In the genomic region with DNA sequence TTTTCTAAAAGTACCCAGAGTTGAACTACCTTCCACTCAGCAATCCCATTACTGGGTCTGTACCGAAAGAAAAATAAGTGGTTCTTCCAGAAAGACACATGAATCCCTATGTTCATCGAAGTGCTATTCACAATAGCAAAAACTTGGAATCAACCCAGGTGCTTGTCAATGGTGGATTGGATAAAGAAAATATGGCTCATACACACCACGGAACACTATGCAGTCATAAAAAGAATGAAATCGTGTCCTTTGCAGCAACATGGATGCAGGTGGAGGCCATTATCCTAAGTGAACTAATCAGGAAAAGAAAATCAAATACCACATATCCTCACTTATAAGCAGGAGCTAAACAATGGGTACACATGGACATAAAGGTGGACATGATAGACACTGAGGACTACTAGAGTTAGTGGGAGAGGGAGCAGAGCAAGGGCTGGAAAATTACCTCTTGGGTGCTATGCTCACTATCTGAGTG, we compare ENCODE assay signal across 8 cellular contexts. TPM values are rescaled to one million over a fixed set of nuclear protein-coding genes. Genes with fewer than 3 reads are reported as not detected.
DNase-seq lines count a peak whose midpoint lies in the region; ATAC-seq and TF ChIP-seq lines count a peak whose summit lies in the region.

No MANE protein-coding gene starts in this region.

- no peaks in the 10 kb centered on the region for H3K9me3 Mint-ChIP-seq in T-cell
- no peaks in the 10 kb centered on the region for H3K9me3 Mint-ChIP-seq in stimulated activated effector memory CD8-positive, alpha-beta T cell treated with anti-CD3 and anti-CD28 coated beads, Interleukin-12 subunit alpha, Interleukin-12 subunit beta, amount 100 ng/mL, for 72 hours

- CTCF ChIA-PET in T-cell (lab: Charles Lee): interaction anchor here in 1 of 2 donors (1.2 kb wide), 1 partner anchor 10 kb away, joined by 3 read pairs; no protein-coding TSS in a partner anchor

- TF ChIP-seq EP300 in gastroesophageal sphincter (IDR thresholded peaks at IDR 0.05): no peak

- no peaks in the 10 kb centered on the region for H3K36me3 Mint-ChIP-seq in T-cell
- H3K36me3 Mint-ChIP-seq in stimulated activated effector memory CD8-positive, alpha-beta T cell treated with anti-CD3 and anti-CD28 coated beads, Interleukin-12 subunit alpha, Interleukin-12 subunit beta, amount 100 ng/mL, for 72 hours: no peaks in the 10 kb centered on the region

- TF ChIP-seq CTCF in gastroesophageal sphincter (IDR thresholded peaks at IDR 0.05): no peak

- peak overlapping the region; percentile 87 to 95 (median 90) for H3K27ac ChIP-seq in gastroesophageal sphincter

- ATAC-seq in T-cell (replicated peaks in 1 of 4) (no peak), gastroesophageal sphincter (no peak), HG03571 (IDR thresholded peaks at IDR 0.05; ENCODE audit: unreplicated experiment) (no peak), HG03097 (IDR thresholded peaks at IDR 0.05; ENCODE audit: low FRiP score, unreplicated experiment) (no peak)
- no peak for ATAC-seq in stimulated activated effector memory CD8-positive, alpha-beta T cell treated with anti-CD3 and anti-CD28 coated beads, Interleukin-12 subunit alpha, Interleukin-12 subunit beta, amount 100 ng/mL, for 72 hours

- TF ChIP-seq POLR2A in gastroesophageal sphincter (IDR thresholded peaks at IDR 0.05): no peak

- POLR2A ChIA-PET in T-cell (lab: Charles Lee): interaction anchor here in 1 of 2 donors (0.7 to 1.6 kb wide), 3 partner anchors 33 to 91 kb away, joined by 3 to 7 read pairs (median 3); a partner anchor contains a TSS

- peak overlapping the region; percentile 47 to 63 for H3K4me3 ChIP-seq in gastroesophageal sphincter

- H3K9me3 ChIP-seq in gastroesophageal sphincter: no peaks in the 10 kb centered on the region

- no peaks in the 10 kb centered on the region for H3K27me3 ChIP-seq in gastroesophageal sphincter

- WGBS in gastroesophageal sphincter (ENCODE audit: low coverage in 1 of 2), 2 donors: 9 to 21% methylated on average over 2 to 3 of the region's 4 CpGs

- peak overlapping the region; percentile 79 to 90 for H3K27ac Mint-ChIP-seq in T-cell
- peak overlapping the region; percentile 83 for H3K27ac Mint-ChIP-seq in stimulated activated effector memory CD8-positive, alpha-beta T cell treated with anti-CD3 and anti-CD28 coated beads, Interleukin-12 subunit alpha, Interleukin-12 subunit beta, amount 100 ng/mL, for 72 hours

- no peaks in the 10 kb centered on the region for H3K27me3 Mint-ChIP-seq in T-cell

- DNase-seq in NCI-H2171 treated with DMSO at 0.1 percent for 48 hours (lab: John Stamatoyannopoulos, UW): peak; percentile 36
- no peak for DNase-seq in NCI-H2171 (lab: John Stamatoyannopoulos, UW)
- no peak for DNase-seq in T-cell
- no peak for DNase-seq in stimulated activated effector memory CD8-positive, alpha-beta T cell treated with anti-CD3 and anti-CD28 coated beads, Interleukin-12 subunit alpha, Interleukin-12 subunit beta, amount 100 ng/mL, for 72 hours (ENCODE audit: low spot score in 2 of 2)
- DNase-seq in NCI-H526 treated with DMSO at 0.1 percent for 48 hours (lab: John Stamatoyannopoulos, UW): no peak

- peak overlapping the region; percentile 89 to 91 (median 90) for H3K4me3 Mint-ChIP-seq in T-cell
- H3K4me3 Mint-ChIP-seq in stimulated activated effector memory CD8-positive, alpha-beta T cell treated with anti-CD3 and anti-CD28 coated beads, Interleukin-12 subunit alpha, Interleukin-12 subunit beta, amount 100 ng/mL, for 72 hours: peak overlapping the region; percentile 80

- H3K4me1 Mint-ChIP-seq in T-cell: peaks cover 34 to 47% (median 44%) of the 10 kb centered on the region in 3 donors
- peaks cover 38% of the 10 kb centered on the region for H3K4me1 Mint-ChIP-seq in stimulated activated effector memory CD8-positive, alpha-beta T cell treated with anti-CD3 and anti-CD28 coated beads, Interleukin-12 subunit alpha, Interleukin-12 subunit beta, amount 100 ng/mL, for 72 hours

- H3K4me1 ChIP-seq in gastroesophageal sphincter: peaks cover 0 to 34% (median 21%) of the 10 kb centered on the region in 3 donors

- H3K36me3 ChIP-seq in gastroesophageal sphincter: no peaks in the 10 kb centered on the region

RNA-seq across cellular contexts. Expression of a gene that starts 32.9 kb away (rescaled TPM):
- total RNA-seq in T-cell (1,000 to 10,000 TPM in 1 of 5 donors, 100 to 1,000 TPM in 1, 10 to 100 TPM in 3; 43.2 to 1,335 (median 56.6) TPM), gastroesophageal sphincter (100 to 1,000 TPM; 102 to 145 (median 105) TPM)
